In the genomic region with DNA sequence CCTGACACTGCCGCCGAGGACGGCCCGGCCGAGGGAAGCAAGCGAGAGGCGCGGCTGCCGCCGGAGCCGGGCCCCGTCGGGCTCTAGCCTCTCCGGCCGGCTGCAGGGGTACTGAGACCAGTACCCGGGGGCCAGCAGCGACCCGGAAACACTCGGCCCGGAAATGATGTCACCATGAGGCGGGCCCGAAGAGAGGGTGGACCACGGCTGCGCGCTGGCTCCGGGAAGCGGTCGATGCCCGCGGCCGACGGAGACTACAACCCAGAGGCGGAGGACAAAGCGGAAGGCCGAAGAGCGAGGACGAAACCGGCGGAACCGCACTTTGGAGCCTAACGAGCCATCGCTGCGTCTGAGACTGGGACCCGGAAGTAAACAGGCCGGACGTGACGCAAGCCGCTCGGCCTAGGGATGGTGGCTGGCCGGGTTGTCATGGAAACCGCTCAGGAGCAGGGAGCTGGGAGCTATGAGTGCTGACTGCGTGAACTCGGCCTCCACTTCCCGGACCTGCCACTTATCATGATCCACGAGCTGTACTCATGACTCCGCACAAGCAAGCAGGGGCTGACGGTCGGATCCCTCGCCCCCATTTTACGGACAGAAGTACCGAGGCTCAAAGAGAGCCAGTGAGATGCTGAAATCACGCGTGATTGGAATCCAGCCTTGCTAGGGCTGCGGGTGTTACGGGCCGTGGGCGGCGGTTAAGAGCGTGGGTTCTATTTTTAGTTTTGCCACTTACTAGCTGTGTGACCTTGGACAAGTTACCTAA, we compare ENCODE assay signal across 1 cellular context.
TF ChIP-seq lines count a peak whose summit lies in the region.

A gene with protein sequence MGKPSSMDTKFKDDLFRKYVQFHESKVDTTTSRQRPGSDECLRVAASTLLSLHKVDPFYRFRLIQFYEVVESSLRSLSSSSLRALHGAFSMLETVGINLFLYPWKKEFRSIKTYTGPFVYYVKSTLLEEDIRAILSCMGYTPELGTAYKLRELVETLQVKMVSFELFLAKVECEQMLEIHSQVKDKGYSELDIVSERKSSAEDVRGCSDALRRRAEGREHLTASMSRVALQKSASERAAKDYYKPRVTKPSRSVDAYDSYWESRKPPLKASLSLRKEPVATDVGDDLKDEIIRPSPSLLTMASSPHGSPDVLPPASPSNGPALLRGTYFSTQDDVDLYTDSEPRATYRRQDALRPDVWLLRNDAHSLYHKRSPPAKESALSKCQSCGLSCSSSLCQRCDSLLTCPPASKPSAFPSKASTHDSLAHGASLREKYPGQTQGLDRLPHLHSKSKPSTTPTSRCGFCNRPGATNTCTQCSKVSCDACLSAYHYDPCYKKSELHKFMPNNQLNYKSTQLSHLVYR (minus strand): TSS at position 150 of the 766 bp plus-strand sequence. CDS start 7,039 bp downstream, outside the sequence.

TF ChIP-seq in HepG2, 621 proteins besides CTCF, POLR2A, EP300 and RAD21 (continued from another document and continues in another):
- TF ChIP-seq ZNF512 (CRISPR knock-in tag; IDR thresholded peaks at IDR 0.05) = peak; percentile 69; the same call in 1 of the 2 replicates
- peak; percentile 98 for TF ChIP-seq CREB1 (IDR thresholded peaks at IDR 0.05)
- TF ChIP-seq CREB1 (CRISPR knock-in tag; IDR thresholded peaks at IDR 0.05) = peak; percentile 99
- no peak for TF ChIP-seq NFE2 (CRISPR knock-in tag; IDR thresholded peaks at IDR 0.05)
- no peak for TF ChIP-seq HNF4G (IDR thresholded peaks at IDR 0.05; ENCODE audit: borderline replicate concordance, low read depth, low read length)
- TF ChIP-seq HNF4G (CRISPR knock-in tag; IDR thresholded peaks at IDR 0.05; ENCODE audit: borderline replicate concordance, low read depth) = peak; percentile 65; the same call in 1 of the 2 replicates
- TF ChIP-seq CREM (IDR thresholded peaks at IDR 0.05) = peak; percentile 99
- TF ChIP-seq CREM (CRISPR knock-in tag; IDR thresholded peaks at IDR 0.05) = peak; percentile 76
- no peak for TF ChIP-seq HNRNPUL1 (IDR thresholded peaks at IDR 0.05; ENCODE audit: low read depth, low read length)
- peak; percentile 83 for TF ChIP-seq NCOA1 (CRISPR knock-in tag; IDR thresholded peaks at IDR 0.05)
- TF ChIP-seq ARID4A (CRISPR knock-in tag; IDR thresholded peaks at IDR 0.05; ENCODE audit: borderline replicate concordance) = peak; percentile 98
- TF ChIP-seq SMAD3 (CRISPR knock-in tag; IDR thresholded peaks at IDR 0.05) = peak; percentile 85
- no peak; the same call in none of the 2 replicates for TF ChIP-seq DNMT3B (CRISPR knock-in tag; conservative IDR thresholded peaks at IDR 0.05)
- TF ChIP-seq ZUFSP (CRISPR knock-in tag; IDR thresholded peaks at IDR 0.05; ENCODE audit: borderline replicate concordance) = no peak
- no peak for TF ChIP-seq RARG (CRISPR knock-in tag; IDR thresholded peaks at IDR 0.05; ENCODE audit: low read depth)
- 0 out of 2 replicates have a peak, but pooled peaks have one; percentile 75 for TF ChIP-seq ZNF124 (CRISPR knock-in tag; IDR thresholded peaks at IDR 0.05)
- TF ChIP-seq TCF12 (IDR thresholded peaks at IDR 0.05) = no peak
- peak; percentile 88; the same call in 1 of the 2 replicates for TF ChIP-seq TCF12 (CRISPR knock-in tag; IDR thresholded peaks at IDR 0.05)
- TF ChIP-seq PPARG (CRISPR knock-in tag; conservative IDR thresholded peaks at IDR 0.05) = peak; percentile 31
- TF ChIP-seq RXRA (CRISPR knock-in tag; IDR thresholded peaks at IDR 0.05) = peak; percentile 87
- 0 out of 2 replicates have a peak, but pooled peaks have one; percentile 17 for TF ChIP-seq ZNF446 (CRISPR knock-in tag; IDR thresholded peaks at IDR 0.05)
- no peak for TF ChIP-seq ZNF841 (CRISPR knock-in tag; IDR thresholded peaks at IDR 0.05; ENCODE audit: borderline replicate concordance)
- TF ChIP-seq, protein P1, sequence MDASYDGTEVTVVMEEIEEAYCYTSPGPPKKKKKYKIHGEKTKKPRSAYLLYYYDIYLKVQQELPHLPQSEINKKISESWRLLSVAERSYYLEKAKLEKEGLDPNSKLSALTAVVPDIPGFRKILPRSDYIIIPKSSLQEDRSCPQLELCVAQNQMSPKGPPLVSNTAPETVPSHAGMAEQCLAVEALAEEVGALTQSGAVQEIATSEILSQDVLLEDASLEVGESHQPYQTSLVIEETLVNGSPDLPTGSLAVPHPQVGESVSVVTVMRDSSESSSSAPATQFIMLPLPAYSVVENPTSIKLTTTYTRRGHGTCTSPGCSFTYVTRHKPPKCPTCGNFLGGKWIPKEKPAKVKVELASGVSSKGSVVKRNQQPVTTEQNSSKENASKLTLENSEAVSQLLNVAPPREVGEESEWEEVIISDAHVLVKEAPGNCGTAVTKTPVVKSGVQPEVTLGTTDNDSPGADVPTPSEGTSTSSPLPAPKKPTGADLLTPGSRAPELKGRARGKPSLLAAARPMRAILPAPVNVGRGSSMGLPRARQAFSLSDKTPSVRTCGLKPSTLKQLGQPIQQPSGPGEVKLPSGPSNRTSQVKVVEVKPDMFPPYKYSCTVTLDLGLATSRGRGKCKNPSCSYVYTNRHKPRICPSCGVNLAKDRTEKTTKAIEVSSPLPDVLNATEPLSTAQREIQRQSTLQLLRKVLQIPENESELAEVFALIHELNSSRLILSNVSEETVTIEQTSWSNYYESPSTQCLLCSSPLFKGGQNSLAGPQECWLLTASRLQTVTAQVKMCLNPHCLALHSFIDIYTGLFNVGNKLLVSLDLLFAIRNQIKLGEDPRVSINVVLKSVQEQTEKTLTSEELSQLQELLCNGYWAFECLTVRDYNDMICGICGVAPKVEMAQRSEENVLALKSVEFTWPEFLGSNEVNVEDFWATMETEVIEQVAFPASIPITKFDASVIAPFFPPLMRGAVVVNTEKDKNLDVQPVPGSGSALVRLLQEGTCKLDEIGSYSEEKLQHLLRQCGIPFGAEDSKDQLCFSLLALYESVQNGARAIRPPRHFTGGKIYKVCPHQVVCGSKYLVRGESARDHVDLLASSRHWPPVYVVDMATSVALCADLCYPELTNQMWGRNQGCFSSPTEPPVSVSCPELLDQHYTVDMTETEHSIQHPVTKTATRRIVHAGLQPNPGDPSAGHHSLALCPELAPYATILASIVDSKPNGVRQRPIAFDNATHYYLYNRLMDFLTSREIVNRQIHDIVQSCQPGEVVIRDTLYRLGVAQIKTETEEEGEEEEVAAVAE (CRISPR knock-in tag; IDR thresholded peaks at IDR 0.05; ENCODE audit: borderline replicate concordance) = peak; percentile 91
- TF ChIP-seq, protein P2, sequence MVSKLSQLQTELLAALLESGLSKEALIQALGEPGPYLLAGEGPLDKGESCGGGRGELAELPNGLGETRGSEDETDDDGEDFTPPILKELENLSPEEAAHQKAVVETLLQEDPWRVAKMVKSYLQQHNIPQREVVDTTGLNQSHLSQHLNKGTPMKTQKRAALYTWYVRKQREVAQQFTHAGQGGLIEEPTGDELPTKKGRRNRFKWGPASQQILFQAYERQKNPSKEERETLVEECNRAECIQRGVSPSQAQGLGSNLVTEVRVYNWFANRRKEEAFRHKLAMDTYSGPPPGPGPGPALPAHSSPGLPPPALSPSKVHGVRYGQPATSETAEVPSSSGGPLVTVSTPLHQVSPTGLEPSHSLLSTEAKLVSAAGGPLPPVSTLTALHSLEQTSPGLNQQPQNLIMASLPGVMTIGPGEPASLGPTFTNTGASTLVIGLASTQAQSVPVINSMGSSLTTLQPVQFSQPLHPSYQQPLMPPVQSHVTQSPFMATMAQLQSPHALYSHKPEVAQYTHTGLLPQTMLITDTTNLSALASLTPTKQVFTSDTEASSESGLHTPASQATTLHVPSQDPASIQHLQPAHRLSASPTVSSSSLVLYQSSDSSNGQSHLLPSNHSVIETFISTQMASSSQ (IDR thresholded peaks at IDR 0.05; ENCODE audit: low read depth) = no peak
- TF ChIP-seq, protein P2 (CRISPR knock-in tag; IDR thresholded peaks at IDR 0.05; ENCODE audit: borderline replicate concordance) = peak; percentile 87; the same call in 1 of the 2 replicates
- 0 out of 2 replicates have a peak, but pooled peaks have one; percentile 65 for TF ChIP-seq ZNF766 (CRISPR knock-in tag; IDR thresholded peaks at IDR 0.05; ENCODE audit: borderline replicate concordance)
- peak; percentile 87 for TF ChIP-seq GMEB1 (CRISPR knock-in tag; IDR thresholded peaks at IDR 0.05; ENCODE audit: borderline replicate concordance)
- peak; percentile 94; the same call in 1 of the 2 replicates for TF ChIP-seq SNAPC5 (CRISPR knock-in tag; IDR thresholded peaks at IDR 0.05; ENCODE audit: borderline replicate concordance)
- TF ChIP-seq MAF1 (CRISPR knock-in tag; IDR thresholded peaks at IDR 0.05; ENCODE audit: borderline replicate concordance) = peak; percentile 63
- TF ChIP-seq RARA (CRISPR knock-in tag; IDR thresholded peaks at IDR 0.05) = peak; percentile 48
- peak; percentile 94 for TF ChIP-seq KDM5B (CRISPR knock-in tag; IDR thresholded peaks at IDR 0.05; ENCODE audit: borderline replicate concordance)
